ENCODE assay signal across 30 cellular contexts in the genomic region with DNA sequence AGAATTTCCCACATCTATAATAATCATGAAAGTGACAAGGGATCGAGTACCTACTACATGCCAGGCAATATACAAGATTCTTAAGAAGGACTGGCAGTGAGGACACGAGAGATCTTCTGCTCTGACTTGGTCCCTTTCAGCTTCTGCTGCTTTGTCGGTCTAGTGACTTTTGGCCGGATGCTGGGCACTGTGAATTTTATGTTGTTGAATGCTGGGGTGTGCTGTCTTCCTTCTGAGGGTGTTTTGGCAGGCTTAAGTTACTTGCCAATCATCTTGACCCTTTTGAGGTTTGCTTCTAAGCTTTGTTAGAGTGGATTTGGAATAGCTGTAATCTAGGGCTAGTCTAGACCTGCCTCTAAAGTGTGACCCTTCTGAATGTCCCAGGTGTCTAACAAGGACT. TPM values are rescaled to one million over a fixed set of nuclear protein-coding genes. Genes with fewer than 3 reads are reported as not detected.
"Had no signal": no experiment of that assay in that cellular context is flagged by ENCODE, and none has a peak within 500 bp of the region (broad histone marks: within the 10 kb centered on the region; RNA-seq: fewer than 3 reads in every experiment).

No MANE protein-coding gene starts in this region.

- H3K9me3 ChIP-seq: adrenal gland had no signal

- H3K4me1 Mint-ChIP-seq: activated CD4-positive, alpha-beta T cell treated with anti-CD3 and anti-CD28 coated beads, Interleukin-2, amount 10 ng/mL, durations not matched to agents 7 days and 5 days; activated naive CD8-positive, alpha-beta T cell treated with anti-CD3 and anti-CD28 coated beads, Interleukin-2, amount 10 ng/mL, durations not matched to agents 7 days and 5 days; activated T-helper 17 cell treated with anti-CD3 and anti-CD28 coated beads, Interleukin-2, amount 50 U/mL, for 72 hours; T-cell had no signal

- ATAC-seq: activated T-helper 17 cell treated with anti-CD3 and anti-CD28 coated beads, Interleukin-2, amount 50 U/mL, for 72 hours; Panc1; Right ventricle myocardium inferior; T-cell had no signal

- H3K27ac ChIP-seq: adrenal gland, SK-N-MC had no signal

- H3K4me3 Mint-ChIP-seq: activated CD4-positive, alpha-beta memory T cell treated with anti-CD3 and anti-CD28 coated beads for 36 hours; activated CD4-positive, alpha-beta T cell treated with anti-CD3 and anti-CD28 coated beads, Interleukin-2, amount 10 ng/mL, durations not matched to agents 7 days and 5 days; activated naive CD8-positive, alpha-beta T cell treated with anti-CD3 and anti-CD28 coated beads, Interleukin-2, amount 10 ng/mL, durations not matched to agents 7 days and 5 days; activated T-cell treated with anti-CD3 and anti-CD28 coated beads, Interleukin-2, amount 50 U/mL, for 24 hours; activated T-helper 17 cell treated with anti-CD3 and anti-CD28 coated beads, Interleukin-2, amount 50 U/mL, for 72 hours; T-cell had no signal

- H3K36me3 Mint-ChIP-seq: activated CD4-positive, alpha-beta memory T cell treated with anti-CD3 and anti-CD28 coated beads for 36 hours; activated naive CD8-positive, alpha-beta T cell treated with anti-CD3 and anti-CD28 coated beads, Interleukin-2, amount 10 ng/mL, durations not matched to agents 7 days and 5 days; T-cell had no signal

- H3K4me1 ChIP-seq: adrenal gland had no signal

- H3K36me3 ChIP-seq: adrenal gland had no signal

- H3K27me3 ChIP-seq: adrenal gland had no signal

- DNase-seq: activated CD4-positive, alpha-beta memory T cell treated with anti-CD3 and anti-CD28 coated beads for 36 hours; activated CD4-positive, alpha-beta T cell treated with anti-CD3 and anti-CD28 coated beads, Interleukin-2, amount 10 ng/mL, durations not matched to agents 7 days and 5 days; activated CD4-positive, CD25-positive, alpha-beta regulatory T cell; activated naive CD4-positive, alpha-beta T cell treated with anti-CD3 and anti-CD28 coated beads, Interleukin-2, amount 50 U/mL, for 16 hours; activated naive CD8-positive, alpha-beta T cell treated with anti-CD3 and anti-CD28 coated beads, Interleukin-2, amount 10 ng/mL, durations not matched to agents 7 days and 5 days; anterior cingulate cortex; central memory CD4-positive, alpha-beta T cell; IMR-90; Kasumi-1; KBM-7; NCI-H1048; NCI-H2029; NCI-H2107; NCI-H2171 treated with DMSO at 0.1 percent for 48 hours; NCI-H345; NCI-H510A; NCI-H526 treated with DMSO at 0.1 percent for 48 hours; NK-92 treated with Interleukin-12 subunit alpha and Interleukin-12 subunit beta, amount 100 ng/mL, for 24 hours; OCI-M1; RPMI8226; T-helper 2 cell; T1000 had no signal

- H3K4me3 ChIP-seq: adrenal gland, SK-N-MC had no signal

- H3K27ac Mint-ChIP-seq: activated CD4-positive, alpha-beta memory T cell treated with anti-CD3 and anti-CD28 coated beads for 36 hours; activated CD4-positive, alpha-beta T cell treated with anti-CD3 and anti-CD28 coated beads, Interleukin-2, amount 10 ng/mL, durations not matched to agents 7 days and 5 days; activated naive CD8-positive, alpha-beta T cell treated with anti-CD3 and anti-CD28 coated beads, Interleukin-2, amount 10 ng/mL, durations not matched to agents 7 days and 5 days; activated T-cell treated with anti-CD3 and anti-CD28 coated beads, Interleukin-2, amount 50 U/mL, for 24 hours; activated T-helper 17 cell treated with anti-CD3 and anti-CD28 coated beads, Interleukin-2, amount 50 U/mL, for 72 hours; T-cell had no signal

- H3K27me3 Mint-ChIP-seq: activated CD4-positive, alpha-beta memory T cell treated with anti-CD3 and anti-CD28 coated beads for 36 hours; activated CD4-positive, alpha-beta T cell treated with anti-CD3 and anti-CD28 coated beads, Interleukin-2, amount 10 ng/mL, durations not matched to agents 7 days and 5 days; activated T-cell treated with anti-CD3 and anti-CD28 coated beads, Interleukin-2, amount 50 U/mL, for 24 hours; activated T-helper 17 cell treated with anti-CD3 and anti-CD28 coated beads, Interleukin-2, amount 50 U/mL, for 72 hours; T-cell had no signal

- H3K9me3 Mint-ChIP-seq: activated CD4-positive, alpha-beta T cell treated with anti-CD3 and anti-CD28 coated beads, Interleukin-2, amount 10 ng/mL, durations not matched to agents 7 days and 5 days; activated naive CD8-positive, alpha-beta T cell treated with anti-CD3 and anti-CD28 coated beads, Interleukin-2, amount 10 ng/mL, durations not matched to agents 7 days and 5 days; activated T-helper 17 cell treated with anti-CD3 and anti-CD28 coated beads, Interleukin-2, amount 50 U/mL, for 72 hours had no signal

RNA-seq across cellular contexts. Expression of a gene that starts 23.5 kb away (rescaled TPM):
- total RNA-seq: bronchial epithelial cell, IMR-90 had no signal
